ENCODE assay signal across 19 cellular contexts in genomic region chr7:27812706-27813105, GRCh38.
DNase-seq lines count a peak whose midpoint lies in the region; ATAC-seq, FAIRE-seq and TF ChIP-seq lines count a peak whose summit lies in the region.
"Had no signal": no experiment of that assay in that cellular context is flagged by ENCODE, and none has a peak within 500 bp of the region (broad histone marks: within the 10 kb centered on the region; RNA-seq: fewer than 3 reads in every experiment).

No MANE protein-coding gene starts in this region.

- H3K27ac ChIP-seq in GM12878 (ENCODE audit: control insufficient read depth, insufficient read depth), result no peak overlapping the region
- H3K27ac ChIP-seq in stomach, result no peak overlapping the region
- H3K27ac ChIP-seq: 22Rv1; A549; BLaER1 treated with 17β-estradiol and CSF1 and Interleukin-3, amounts not matched to agents 10 nM and 100 nM; C4-2B had no signal

- H2AFZ ChIP-seq in GM12878 (ENCODE audit: control insufficient read depth, low read depth, low read length), result no peak overlapping the region

- SMC1A ChIA-PET in GM12878 (lab: Charles Lee; ENCODE audit: uncharacterized antibody, unreplicated experiment), result interaction anchor here (0.9 kb wide), 1 partner anchor 8 kb away, joined by 3 read pairs; no protein-coding TSS in a partner anchor

- DNase-seq in activated T-cell treated with anti-CD3 and anti-CD28 coated beads, Interleukin-2, amount 50 U/mL, for 72 hours, result no peak
- no peak for DNase-seq in activated T-cell treated with anti-CD3 and anti-CD28 coated beads, Interleukin-2, amount 50 U/mL, for 1 hour
- no peak for DNase-seq in GM12878 (ENCODE audit: low read depth, low spot score)
- no peak for DNase-seq in central memory CD8-positive, alpha-beta T cell (ENCODE audit: low spot score in 2 of 2)
- DNase-seq in stimulated activated CD4-positive, alpha-beta T cell treated with anti-CD3 and anti-CD28 coated beads, Interleukin-12 subunit alpha, Interleukin-12 subunit beta, amount 100 ng/mL, for 4 hours, result no peak
- no peak for DNase-seq in stomach
- DNase-seq: AML-193; Caco-2; Calu3; CD4-positive, alpha-beta T cell; CD8-positive, alpha-beta T cell; DMS79 treated with DMSO at 0.1 percent for 48 hours; GF-D8 had no signal

- H3K9me3 ChIP-seq in GM12878 (replicated peaks; ENCODE audit: control insufficient read depth, insufficient read depth, low read length) (no peaks in the 10 kb centered on the region), stomach (no peaks in the 10 kb centered on the region)
- H3K9me3 ChIP-seq: A549; BLaER1 treated with 17β-estradiol and CSF1 and Interleukin-3, amounts not matched to agents 10 nM and 100 nM; Caco-2 had no signal

- no peaks in the 10 kb centered on the region for H3K27me3 ChIP-seq in GM12878 (replicated peaks in 1 of 2; ENCODE audit: control insufficient read depth in 2 of 2, insufficient read depth in 2 of 2, low read length in 1 of 2)
- H3K27me3 ChIP-seq in stomach, result no peaks in the 10 kb centered on the region
- H3K27me3 ChIP-seq: BLaER1 treated with 17β-estradiol and CSF1 and Interleukin-3, amounts not matched to agents 10 nM and 100 nM had no signal

- WGBS in GM12878 (ENCODE audit: insufficient coverage, insufficient replicate concordance, low lambda C conversion rate, missing lambda C conversion rate), result 94% methylated on average over 2 of the region's 2 CpGs
- WGBS in stomach, 5 donors, result 92 to 100% (median 93%) methylated on average over 2 of the region's 2 CpGs

- H3K4me3 ChIP-seq in GM12878 (no peak overlapping the region), stomach (no peak overlapping the region)
- H3K4me3 ChIP-seq: A549; BLaER1 treated with 17β-estradiol and CSF1 and Interleukin-3, amounts not matched to agents 10 nM and 100 nM had no signal

- no peaks in the 10 kb centered on the region for H3K4me1 Mint-ChIP-seq in activated T-cell treated with anti-CD3 and anti-CD28 coated beads, Interleukin-2, amount 50 U/mL, for 72 hours (ENCODE audit: low read depth)
- peaks cover 18% of the 10 kb centered on the region for H3K4me1 Mint-ChIP-seq in central memory CD8-positive, alpha-beta T cell
- H3K4me1 Mint-ChIP-seq: B cell had no signal

- CTCF ChIA-PET in GM12878 (lab: Yijun Ruan, JAX), result interaction anchor here (0.9 kb wide), 1 partner anchor 27 kb away, joined by 3 read pairs; no protein-coding TSS in a partner anchor

- intact Hi-C loops in GM12878 (cut with micrococcal nuclease; ENCODE audit: unreplicated experiment) (no loop called here), stomach (cut with DNase I; ENCODE audit: low total_unique reads) (no loop called here)

- no peaks in the 10 kb centered on the region for H3K9me3 Mint-ChIP-seq in activated T-cell treated with anti-CD3 and anti-CD28 coated beads, Interleukin-2, amount 50 U/mL, for 72 hours
- no peaks in the 10 kb centered on the region for H3K9me3 Mint-ChIP-seq in central memory CD8-positive, alpha-beta T cell
- H3K9me3 Mint-ChIP-seq: CD4-positive, alpha-beta T cell; CD8-positive, alpha-beta T cell had no signal

- peaks cover under 1 to 12% of the 10 kb centered on the region in 2 donors for H3K36me3 Mint-ChIP-seq in activated T-cell treated with anti-CD3 and anti-CD28 coated beads, Interleukin-2, amount 50 U/mL, for 72 hours (ENCODE audit: insufficient read depth in 2 of 2)
- H3K36me3 Mint-ChIP-seq in central memory CD8-positive, alpha-beta T cell (ENCODE audit: insufficient read depth), result peaks cover 27% of the 10 kb centered on the region

- no peak for FAIRE-seq in GM12878 (lab: Jason Lieb, UNC)
- FAIRE-seq: D721Med had no signal

- no peak overlapping the region for H3K9ac ChIP-seq in GM12878 (ENCODE audit: control insufficient read depth, insufficient read depth, low read length)
- H3K9ac ChIP-seq: BLaER1 treated with 17β-estradiol and CSF1 and Interleukin-3, amounts not matched to agents 10 nM and 100 nM had no signal

- in situ Hi-C loops in GM12878 (cut with MboI), result no loop called here

- BruUV-seq in GM12878 (replicated peaks; lab: Mats Ljungman, UMichigan), result no TSS peak

- H3K27me3 Mint-ChIP-seq in activated T-cell treated with anti-CD3 and anti-CD28 coated beads, Interleukin-2, amount 50 U/mL, for 72 hours (ENCODE audit: low read depth), result no peaks in the 10 kb centered on the region
- H3K27me3 Mint-ChIP-seq in central memory CD8-positive, alpha-beta T cell, result no peaks in the 10 kb centered on the region
- H3K27me3 Mint-ChIP-seq: B cell; CD4-positive, alpha-beta T cell had no signal

- no peak for TF ChIP-seq CTCF in GM12878 (IDR thresholded peaks at IDR 0.05 in 2 of 3, conservative IDR thresholded peaks at IDR 0.05 in 1 of 3; ENCODE audit: control insufficient read depth in 2 of 3, extremely low read depth in 1 of 3, insufficient read depth in 1 of 3, low read depth in 3 of 3, low read length in 3 of 3)
- TF ChIP-seq CTCF in stomach (IDR thresholded peaks at IDR 0.05), result no peak

- H3K27ac Mint-ChIP-seq in activated T-cell treated with anti-CD3 and anti-CD28 coated beads, Interleukin-2, amount 50 U/mL, for 72 hours, result peak overlapping the region; percentile 68
- peak overlapping the region; percentile 64 for H3K27ac Mint-ChIP-seq in central memory CD8-positive, alpha-beta T cell (ENCODE audit: low read depth)
- H3K27ac Mint-ChIP-seq: B cell; CD4-positive, alpha-beta T cell; CD8-positive, alpha-beta T cell had no signal

- RAD21 ChIA-PET in GM12878 (lab: Charles Lee; ENCODE audit: unreplicated experiment), result no interaction called here

- no peak for ATAC-seq in activated T-cell treated with anti-CD3 and anti-CD28 coated beads, Interleukin-2, amount 50 U/mL, for 72 hours (replicated peaks in 1 of 2)
- ATAC-seq in GM12878, result no peak
- no peak for ATAC-seq in central memory CD8-positive, alpha-beta T cell (replicated peaks; ENCODE audit: extremely low read depth, poor library complexity, severe bottlenecking)
- ATAC-seq: A549; CD8-positive, alpha-beta T cell had no signal

- POLR2A ChIA-PET in GM12878 (lab: Charles Lee), result interaction anchor here (0.6 kb wide), 1 partner anchor 1659 kb away, joined by 3 read pairs; no protein-coding TSS in a partner anchor

- no peaks in the 10 kb centered on the region for H4K20me1 ChIP-seq in GM12878 (ENCODE audit: control insufficient read depth, insufficient read depth)

- TF ChIP-seq RAD21 in GM12878 (IDR thresholded peaks at IDR 0.05; ENCODE audit: insufficient read depth, low read depth, low read length), result no peak

- TF ChIP-seq EP300 in GM12878 (IDR thresholded peaks at IDR 0.05; ENCODE audit: borderline replicate concordance in 1 of 2, control insufficient read depth in 1 of 2, low read depth in 2 of 2, low read length in 2 of 2) (no peak), stomach (IDR thresholded peaks at IDR 0.05) (no peak)

- no peak for TF ChIP-seq POLR2A in GM12878 (IDR thresholded peaks at IDR 0.05; ENCODE audit: low read depth, low read length)
- no peak for TF ChIP-seq POLR2A in stomach (IDR thresholded peaks at IDR 0.05)

- H3K4me1 ChIP-seq in GM12878 (ENCODE audit: control insufficient read depth, insufficient read depth, low read length) (no peaks in the 10 kb centered on the region), stomach (peaks cover 0 to 7% (median 0%) of the 10 kb centered on the region in 4 donors)
- H3K4me1 ChIP-seq: Caco-2 had no signal

- H3K4me2 ChIP-seq in GM12878 (ENCODE audit: control insufficient read depth, insufficient read depth), result no peak overlapping the region
- H3K4me2 ChIP-seq: A549; BLaER1 treated with 17β-estradiol and CSF1 and Interleukin-3, amounts not matched to agents 10 nM and 100 nM had no signal

- no peaks in the 10 kb centered on the region for H3K79me2 ChIP-seq in GM12878 (ENCODE audit: control insufficient read depth, insufficient read depth, low read length)

- no peak overlapping the region for H3K4me3 Mint-ChIP-seq in activated T-cell treated with anti-CD3 and anti-CD28 coated beads, Interleukin-2, amount 50 U/mL, for 72 hours
- H3K4me3 Mint-ChIP-seq in central memory CD8-positive, alpha-beta T cell, result no peak overlapping the region
- H3K4me3 Mint-ChIP-seq: B cell; CD4-positive, alpha-beta T cell; CD8-positive, alpha-beta T cell had no signal

- H3K36me3 ChIP-seq in GM12878 (ENCODE audit: control insufficient read depth in 2 of 2, insufficient read depth in 2 of 2, low read length in 1 of 2) (peaks cover 0 to 3% of the 10 kb centered on the region in 2 experiments; a peak in 2 of 4 replicates), stomach (peaks cover 3 to 62% (median 39%) of the 10 kb centered on the region in 4 donors)

TF ChIP-seq in GM12878, 131 proteins besides CTCF, POLR2A, EP300 and RAD21 (continues in another document):
- TF ChIP-seq IRF3 (IDR thresholded peaks at IDR 0.05) (no peak), TAF1 (IDR thresholded peaks at IDR 0.05; ENCODE audit: borderline replicate concordance, low read depth, low read length) (no peak)
